Comparison of ENCODE assay signal across 28 cellular contexts in the genomic region with DNA sequence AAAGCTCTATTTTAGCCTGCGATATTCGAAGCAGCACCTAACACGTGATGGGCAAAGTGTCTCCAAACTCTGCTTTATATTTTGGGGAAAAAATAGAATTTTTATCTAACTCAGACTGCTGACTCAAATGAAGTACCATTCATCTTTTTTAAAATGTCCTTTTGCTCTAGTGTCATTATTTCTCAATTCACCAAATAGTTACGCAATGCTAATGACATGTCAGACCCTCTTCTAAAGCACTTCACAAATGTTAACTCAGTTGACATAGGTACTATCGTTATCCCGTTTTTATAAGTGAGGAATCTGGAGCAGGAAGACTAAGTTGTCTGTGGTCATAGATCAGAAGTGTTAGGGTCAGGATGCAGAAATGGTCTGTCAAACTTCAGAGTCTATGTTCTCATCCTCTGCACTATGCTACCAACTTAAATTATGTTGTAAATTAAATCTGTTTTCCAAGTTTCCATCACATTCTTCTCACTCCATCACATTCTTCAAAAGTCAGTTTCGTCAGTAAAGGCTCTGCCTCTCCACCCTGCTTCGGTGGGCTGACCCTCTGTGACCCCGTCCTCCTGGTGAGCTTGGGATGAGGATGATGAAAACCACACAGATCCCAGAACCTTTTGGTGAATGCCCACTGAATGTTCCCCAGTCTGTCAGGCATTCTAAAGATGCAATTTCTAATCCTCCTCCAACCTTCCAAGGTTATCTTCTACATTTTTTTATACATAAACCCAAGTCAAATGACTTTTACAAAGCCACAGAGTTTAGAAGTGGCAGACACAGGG.
"Had no signal": no experiment of that assay in that cellular context is flagged by ENCODE, and none has a peak within 500 bp of the region (broad histone marks: within the 10 kb centered on the region; RNA-seq: fewer than 3 reads in every experiment).

No MANE protein-coding gene starts in this region.

- H3K27ac ChIP-seq: breast epithelium, gastroesophageal sphincter, lower lobe of right lung, spleen, thoracic aorta, upper lobe of left lung had no signal

- H3K27me3 Mint-ChIP-seq: activated CD4-positive, alpha-beta T cell treated with anti-CD3 and anti-CD28 coated beads, Interleukin-2, amount 10 ng/mL, durations not matched to agents 7 days and 5 days had no signal

- H3K36me3 Mint-ChIP-seq: activated naive CD4-positive, alpha-beta T cell treated with anti-CD3 and anti-CD28 coated beads, Interleukin-2, amount 50 U/mL, for 24 hours; immature natural killer cell; natural killer cell treated with Interleukin-12 subunit alpha and Interleukin-12 subunit beta and Interleukin-15 and Interleukin-18, amount 100 ng/mL, for 72 hours had no signal

- H3K9me3 Mint-ChIP-seq: activated CD4-positive, alpha-beta memory T cell treated with anti-CD3 and anti-CD28 coated beads, Interleukin-2, amount 10 ng/mL, durations not matched to agents 7 days and 5 days; activated CD4-positive, alpha-beta T cell treated with anti-CD3 and anti-CD28 coated beads, Interleukin-2, amount 10 ng/mL, durations not matched to agents 7 days and 5 days; activated naive CD4-positive, alpha-beta T cell treated with anti-CD3 and anti-CD28 coated beads, Interleukin-2, amount 50 U/mL, for 24 hours; activated naive CD8-positive, alpha-beta T cell treated with anti-CD3 and anti-CD28 coated beads, Interleukin-2, amount 50 U/mL, for 24 hours; activated T-cell treated with anti-CD3 and anti-CD28 coated beads, Interleukin-2, amount 50 U/mL, for 24 hours; activated T-helper 2 cell treated with anti-CD3 and anti-CD28 coated beads, Interferon-gamma antibody, Interleukin-2, Interleukin-4, amounts not matched to agents 10 μg/mL and 5 μg/mL and 100 μg/mL, durations not matched to agents 14 hours and 24 hours and 36 hours; immature natural killer cell; natural killer cell treated with Interleukin-12 subunit alpha and Interleukin-12 subunit beta and Interleukin-15 and Interleukin-18, amount 100 ng/mL, for 72 hours had no signal

- H3K27me3 ChIP-seq: breast epithelium, gastroesophageal sphincter, upper lobe of left lung had no signal

- ATAC-seq: activated naive CD8-positive, alpha-beta T cell treated with anti-CD3 and anti-CD28 coated beads, Interleukin-2, amount 50 U/mL, for 24 hours; gastroesophageal sphincter; left lobe of liver; lower lobe of right lung; mucosa of descending colon; natural killer cell treated with Interleukin-12 subunit alpha and Interleukin-12 subunit beta and Interleukin-15 and Interleukin-18, amount 100 ng/mL, for 72 hours; right cardiac atrium; T-helper 17 cell had no signal

- H3K27ac Mint-ChIP-seq: activated CD4-positive, alpha-beta memory T cell treated with anti-CD3 and anti-CD28 coated beads, Interleukin-2, amount 10 ng/mL, durations not matched to agents 7 days and 5 days; activated CD4-positive, alpha-beta T cell treated with anti-CD3 and anti-CD28 coated beads, Interleukin-2, amount 10 ng/mL, durations not matched to agents 7 days and 5 days; activated naive CD4-positive, alpha-beta T cell treated with anti-CD3 and anti-CD28 coated beads, Interleukin-2, amount 50 U/mL, for 24 hours; activated naive CD8-positive, alpha-beta T cell treated with anti-CD3 and anti-CD28 coated beads, Interleukin-2, amount 50 U/mL, for 24 hours; activated T-cell treated with anti-CD3 and anti-CD28 coated beads, Interleukin-2, amount 50 U/mL, for 24 hours; activated T-helper 2 cell treated with anti-CD3 and anti-CD28 coated beads, Interferon-gamma antibody, Interleukin-2, Interleukin-4, amounts not matched to agents 10 μg/mL and 5 μg/mL and 100 μg/mL, durations not matched to agents 14 hours and 24 hours and 36 hours; immature natural killer cell; natural killer cell treated with Interleukin-12 subunit alpha and Interleukin-12 subunit beta and Interleukin-15 and Interleukin-18, amount 100 ng/mL, for 72 hours; T-helper 17 cell had no signal

- H3K4me3 Mint-ChIP-seq: activated CD4-positive, alpha-beta memory T cell treated with anti-CD3 and anti-CD28 coated beads, Interleukin-2, amount 10 ng/mL, durations not matched to agents 7 days and 5 days; activated CD4-positive, alpha-beta T cell treated with anti-CD3 and anti-CD28 coated beads, Interleukin-2, amount 10 ng/mL, durations not matched to agents 7 days and 5 days; activated naive CD4-positive, alpha-beta T cell treated with anti-CD3 and anti-CD28 coated beads, Interleukin-2, amount 50 U/mL, for 24 hours; activated naive CD8-positive, alpha-beta T cell treated with anti-CD3 and anti-CD28 coated beads, Interleukin-2, amount 50 U/mL, for 24 hours; activated T-cell treated with anti-CD3 and anti-CD28 coated beads, Interleukin-2, amount 50 U/mL, for 24 hours; immature natural killer cell; natural killer cell treated with Interleukin-12 subunit alpha and Interleukin-12 subunit beta and Interleukin-15 and Interleukin-18, amount 100 ng/mL, for 72 hours; T-helper 17 cell had no signal

- H3K4me1 Mint-ChIP-seq: activated naive CD4-positive, alpha-beta T cell treated with anti-CD3 and anti-CD28 coated beads, Interleukin-2, amount 50 U/mL, for 24 hours; activated naive CD8-positive, alpha-beta T cell treated with anti-CD3 and anti-CD28 coated beads, Interleukin-2, amount 50 U/mL, for 24 hours; immature natural killer cell; T-helper 17 cell had no signal

- DNase-seq: activated CD4-positive, alpha-beta memory T cell treated with anti-CD3 and anti-CD28 coated beads, Interleukin-2, amount 10 ng/mL, durations not matched to agents 7 days and 5 days; activated CD4-positive, alpha-beta T cell treated with anti-CD3 and anti-CD28 coated beads for 1 hour; activated CD4-positive, alpha-beta T cell treated with anti-CD3 and anti-CD28 coated beads, Interleukin-2, amount 10 ng/mL, durations not matched to agents 7 days and 5 days; activated CD8-positive, alpha-beta memory T cell treated with anti-CD3 and anti-CD28 coated beads, Interleukin-2, amount 50 U/mL, for 48 hours; activated naive CD8-positive, alpha-beta T cell treated with anti-CD3 and anti-CD28 coated beads, Interleukin-2, amount 50 U/mL, for 24 hours; activated T-cell treated with anti-CD3 and anti-CD28 coated beads, Interleukin-2, amount 50 U/mL, for 24 hours; central memory CD4-positive, alpha-beta T cell; head of caudate nucleus; hypothalamus; immature natural killer cell; kidney; lower lobe of right lung; mesendoderm; mucosa of descending colon; posterior cingulate gyrus; right cardiac atrium; spleen; stimulated activated naive CD4-positive, alpha-beta T cell treated with Interleukin-2 at 50 U/mL for 16 hours; T-helper 17 cell; T1000; upper lobe of left lung had no signal
